Comparison of ENCODE assay signal across 29 cellular contexts in genomic region chr6:50091641-50092040, GRCh38. TPM values are rescaled to one million over a fixed set of nuclear protein-coding genes. Genes with fewer than 3 reads are reported as not detected.
DNase-seq lines count a peak whose midpoint lies in the region; ATAC-seq, FAIRE-seq and TF ChIP-seq lines count a peak whose summit lies in the region.
"Had no signal": no experiment of that assay in that cellular context is flagged by ENCODE, and none has a peak within 500 bp of the region (broad histone marks: within the 10 kb centered on the region; RNA-seq: fewer than 3 reads in every experiment).

No MANE protein-coding gene starts in this region.

- DNase-seq in BJ (ENCODE audit: low read depth) (peak; percentile 2), HS-5 (ENCODE audit: low read depth) (peak; percentile 83), bronchial epithelial cell (ENCODE audit: low read depth) (peak; percentile 96), COLO829 (ENCODE audit: low spot score) (no peak)
- no peak for DNase-seq in CD8-positive, alpha-beta T cell
- no peak for DNase-seq in activated CD4-positive, alpha-beta T cell treated with anti-CD3 and anti-CD28 coated beads, Interleukin-2, amount 10 ng/mL, durations not matched to agents 7 days and 5 days
- DNase-seq: activated B cell treated with CpG ODN at 0.5 μM for 24 hours; activated naive CD4-positive, alpha-beta T cell treated with anti-CD3 and anti-CD28 coated beads, Interleukin-2, amount 50 U/mL, for 16 hours; effector memory CD4-positive, alpha-beta T cell; hypothalamus; left ventricle myocardium inferior; naive thymus-derived CD4-positive, alpha-beta T cell; NCI-H1105 treated with DMSO at 0.1 percent for 48 hours; NCI-H1930; NCI-H526 treated with DMSO at 0.1 percent for 48 hours; nucleus accumbens; Peyer's patch; psoas muscle; stimulated activated naive CD8-positive, alpha-beta T cell treated with anti-CD3 and anti-CD28 coated beads, Interleukin-15, Interleukin-2, amounts not matched to agents 100 U/mL and 50 U/mL, for 24 hours had no signal

- TF ChIP-seq RAD21 in liver (IDR thresholded peaks at IDR 0.05), result no peak

- H3K36me3 Mint-ChIP-seq in CD8-positive, alpha-beta T cell, result no peaks in the 10 kb centered on the region
- H3K36me3 Mint-ChIP-seq in activated CD4-positive, alpha-beta T cell treated with anti-CD3 and anti-CD28 coated beads, Interleukin-2, amount 10 ng/mL, durations not matched to agents 7 days and 5 days (ENCODE audit: low read depth), result no peaks in the 10 kb centered on the region
- H3K36me3 Mint-ChIP-seq: mesothelial cell of epicardium had no signal

- intact Hi-C loops in CD8-positive, alpha-beta T cell (cut with DNase I, micrococcal nuclease), result no loop called here

- CTCF ChIA-PET in BJ (lab: Yijun Ruan, JAX), result no interaction called here
- CTCF ChIA-PET in CD8-positive, alpha-beta T cell (lab: Charles Lee), result no interaction called here
- CTCF ChIA-PET in activated CD4-positive, alpha-beta T cell treated with anti-CD3 and anti-CD28 coated beads, Interleukin-2, amount 10 ng/mL, durations not matched to agents 7 days and 5 days (lab: Charles Lee), result no interaction called here

- no peak overlapping the region for H3K4me3 Mint-ChIP-seq in CD8-positive, alpha-beta T cell
- H3K4me3 Mint-ChIP-seq in activated CD4-positive, alpha-beta T cell treated with anti-CD3 and anti-CD28 coated beads, Interleukin-2, amount 10 ng/mL, durations not matched to agents 7 days and 5 days, result no peak overlapping the region
- H3K4me3 Mint-ChIP-seq: activated B cell treated with CpG ODN at 0.5 μM for 24 hours; mesothelial cell of epicardium; naive thymus-derived CD4-positive, alpha-beta T cell had no signal

- H3K9me3 ChIP-seq in liver (ENCODE audit: control insufficient read depth in 4 of 4, low read length in 3 of 4), result no peaks in the 10 kb centered on the region
- no peaks in the 10 kb centered on the region for H3K9me3 ChIP-seq in CD8-positive, alpha-beta T cell (ENCODE audit: low read length)
- H3K9me3 ChIP-seq: BLaER1 treated with 17β-estradiol and CSF1 and Interleukin-3, amounts not matched to agents 10 nM and 100 nM; left ventricle myocardium inferior; Peyer's patch; psoas muscle; thoracic aorta had no signal

- ATAC-seq in GM18861 (IDR thresholded peaks at IDR 0.05; ENCODE audit: unreplicated experiment), result no peak
- ATAC-seq in CD8-positive, alpha-beta T cell, result no peak
- ATAC-seq: esophagus mucosa; naive thymus-derived CD4-positive, alpha-beta T cell; psoas muscle; stimulated activated naive CD8-positive, alpha-beta T cell treated with anti-CD3 and anti-CD28 coated beads, Interleukin-15, Interleukin-2, amounts not matched to agents 100 U/mL and 50 U/mL, for 24 hours had no signal

- H3K4me1 Mint-ChIP-seq in CD8-positive, alpha-beta T cell (ENCODE audit: low read depth), result no peaks in the 10 kb centered on the region
- H3K4me1 Mint-ChIP-seq in activated CD4-positive, alpha-beta T cell treated with anti-CD3 and anti-CD28 coated beads, Interleukin-2, amount 10 ng/mL, durations not matched to agents 7 days and 5 days, result no peaks in the 10 kb centered on the region
- H3K4me1 Mint-ChIP-seq: activated B cell treated with CpG ODN at 0.5 μM for 24 hours; mesothelial cell of epicardium; naive thymus-derived CD4-positive, alpha-beta T cell had no signal

- POLR2A ChIA-PET in BJ (lab: Charles Lee), result no interaction called here
- POLR2A ChIA-PET in CD8-positive, alpha-beta T cell (lab: Charles Lee), result no interaction called here
- POLR2A ChIA-PET in activated CD4-positive, alpha-beta T cell treated with anti-CD3 and anti-CD28 coated beads, Interleukin-2, amount 10 ng/mL, durations not matched to agents 7 days and 5 days (lab: Charles Lee), result no interaction called here

- FAIRE-seq in bronchial epithelial cell (lab: Jason Lieb, UNC), result no peak
- FAIRE-seq: colon, GM12892, H1 had no signal

- no peaks in the 10 kb centered on the region for H3K27me3 ChIP-seq in BJ (ENCODE audit: control insufficient read depth, insufficient read depth, low read length)
- H3K27me3 ChIP-seq in bronchial epithelial cell (ENCODE audit: control insufficient read depth, insufficient read depth, low read length), result no peaks in the 10 kb centered on the region
- no peaks in the 10 kb centered on the region for H3K27me3 ChIP-seq in liver (ENCODE audit: control insufficient read depth in 4 of 4, insufficient read depth in 4 of 4, low read length in 3 of 4)
- H3K27me3 ChIP-seq in CD8-positive, alpha-beta T cell (ENCODE audit: insufficient read depth, low read length), result no peaks in the 10 kb centered on the region
- H3K27me3 ChIP-seq: BLaER1 treated with 17β-estradiol and CSF1 and Interleukin-3, amounts not matched to agents 10 nM and 100 nM; Peyer's patch had no signal

- H3K27ac Mint-ChIP-seq in CD8-positive, alpha-beta T cell, result no peak overlapping the region
- H3K27ac Mint-ChIP-seq in activated CD4-positive, alpha-beta T cell treated with anti-CD3 and anti-CD28 coated beads, Interleukin-2, amount 10 ng/mL, durations not matched to agents 7 days and 5 days, result no peak overlapping the region
- H3K27ac Mint-ChIP-seq: activated B cell treated with CpG ODN at 0.5 μM for 24 hours; mesothelial cell of epicardium; naive thymus-derived CD4-positive, alpha-beta T cell had no signal

- no peak overlapping the region for H3K9ac ChIP-seq in liver (ENCODE audit: low read depth in 1 of 2, low read length in 2 of 2)
- H3K9ac ChIP-seq: BLaER1 treated with 17β-estradiol and CSF1 and Interleukin-3, amounts not matched to agents 10 nM and 100 nM had no signal

- 14% methylated on average over 1 of the region's 1 CpG for WGBS in liver

- H3K4me3 ChIP-seq in BJ (ENCODE audit: low read depth, low read length) (no peak overlapping the region), bronchial epithelial cell (ENCODE audit: low read depth, low read length) (no peak overlapping the region), liver (ENCODE audit: low read depth in 1 of 3, low read length in 3 of 3) (no peak overlapping the region)
- H3K4me3 ChIP-seq in CD8-positive, alpha-beta T cell (ENCODE audit: low read depth, low read length), result no peak overlapping the region
- H3K4me3 ChIP-seq: BLaER1 treated with 17β-estradiol and CSF1 and Interleukin-3, amounts not matched to agents 10 nM and 100 nM; left ventricle myocardium inferior; Peyer's patch; psoas muscle; thoracic aorta had no signal

- TF ChIP-seq CTCF in BJ (IDR thresholded peaks at IDR 0.05; ENCODE audit: insufficient read depth, low read depth, low read length) (no peak), bronchial epithelial cell (IDR thresholded peaks at IDR 0.05; ENCODE audit: insufficient read depth, low read length, severe bottlenecking) (no peak), liver (IDR thresholded peaks at IDR 0.05; ENCODE audit: low read depth, low read length, missing input control) (no peak)
- TF ChIP-seq CTCF in CD8-positive, alpha-beta T cell (IDR thresholded peaks at IDR 0.05), result no peak

- H3K36me3 ChIP-seq in BJ (ENCODE audit: control insufficient read depth, insufficient read depth, low read length) (no peaks in the 10 kb centered on the region), bronchial epithelial cell (ENCODE audit: control insufficient read depth, insufficient read depth, low read length) (no peaks in the 10 kb centered on the region), liver (ENCODE audit: control insufficient read depth in 4 of 4, insufficient read depth in 3 of 4, low read depth in 1 of 4, low read length in 3 of 4) (no peaks in the 10 kb centered on the region)
- H3K36me3 ChIP-seq in CD8-positive, alpha-beta T cell (ENCODE audit: insufficient read depth, low read length), result no peaks in the 10 kb centered on the region
- H3K36me3 ChIP-seq: BLaER1 treated with 17β-estradiol and CSF1 and Interleukin-3, amounts not matched to agents 10 nM and 100 nM; left ventricle myocardium inferior; Peyer's patch; thoracic aorta had no signal

- H3K27ac ChIP-seq in liver (ENCODE audit: low read depth in 1 of 2, low read length in 2 of 2), result peak overlapping the region in 1 of 2 donors; percentile 24
- H3K27ac ChIP-seq in CD8-positive, alpha-beta T cell (ENCODE audit: low read depth, low read length), result no peak overlapping the region
- H3K27ac ChIP-seq: BLaER1 treated with 17β-estradiol and CSF1 and Interleukin-3, amounts not matched to agents 10 nM and 100 nM; HL-60; left ventricle myocardium inferior; Peyer's patch; psoas muscle; thoracic aorta had no signal

- H3K4me1 ChIP-seq in liver (ENCODE audit: control insufficient read depth in 4 of 4, insufficient read depth in 4 of 4, low read length in 3 of 4), result peaks cover 2 to 16% (median 12%) of the 10 kb centered on the region in 4 donors
- H3K4me1 ChIP-seq in CD8-positive, alpha-beta T cell (ENCODE audit: insufficient read depth, low read length), result no peaks in the 10 kb centered on the region
- H3K4me1 ChIP-seq: left ventricle myocardium inferior, Peyer's patch, psoas muscle had no signal

- H3K9me3 Mint-ChIP-seq in CD8-positive, alpha-beta T cell, result peaks cover 2% of the 10 kb centered on the region
- H3K9me3 Mint-ChIP-seq in activated CD4-positive, alpha-beta T cell treated with anti-CD3 and anti-CD28 coated beads, Interleukin-2, amount 10 ng/mL, durations not matched to agents 7 days and 5 days, result no peaks in the 10 kb centered on the region
- H3K9me3 Mint-ChIP-seq: activated B cell treated with CpG ODN at 0.5 μM for 24 hours, mesothelial cell of epicardium had no signal

- H3K27me3 Mint-ChIP-seq in CD8-positive, alpha-beta T cell (ENCODE audit: low read depth), result no peaks in the 10 kb centered on the region
- no peaks in the 10 kb centered on the region for H3K27me3 Mint-ChIP-seq in activated CD4-positive, alpha-beta T cell treated with anti-CD3 and anti-CD28 coated beads, Interleukin-2, amount 10 ng/mL, durations not matched to agents 7 days and 5 days
- H3K27me3 Mint-ChIP-seq: activated B cell treated with CpG ODN at 0.5 μM for 24 hours; naive thymus-derived CD4-positive, alpha-beta T cell had no signal

TF ChIP-seq in liver, 16 proteins besides CTCF, POLR2A, EP300 and RAD21 (continues in another document):
- TF ChIP-seq ATF3 (IDR thresholded peaks at IDR 0.05), result peak; percentile 84
- TF ChIP-seq SP1 (IDR thresholded peaks at IDR 0.05), result peak; percentile 18
- TF ChIP-seq JUND (IDR thresholded peaks at IDR 0.05), result peak; percentile 93 to 97

RNA-seq across cellular contexts. Expression of gene DEFB112, which starts 41.9 kb away (rescaled TPM):
- polyA plus RNA-seq in BJ (2011; rRNA removed), result not detected in 2 replicates
- polyA minus RNA-seq in BJ (2011; rRNA and poly(A)+ RNA removed), result not detected in 2 replicates
- total RNA-seq in bronchial epithelial cell, result not detected in 2 replicates
- total RNA-seq in liver, result not detected
- not detected for polyA plus RNA-seq in liver
- not detected for total RNA-seq in CD8-positive, alpha-beta T cell
- not detected for total RNA-seq in activated CD4-positive, alpha-beta T cell treated with anti-CD3 and anti-CD28 coated beads, Interleukin-2, amount 10 ng/mL, durations not matched to agents 7 days and 5 days
- total RNA-seq: activated B cell treated with CpG ODN at 0.5 μM for 24 hours; esophagus mucosa; H1; left ventricle myocardium inferior; mesothelial cell of epicardium; naive thymus-derived CD4-positive, alpha-beta T cell; Peyer's patch; psoas muscle; thoracic aorta had no signal
- polyA plus RNA-seq: H1; naive thymus-derived CD4-positive, alpha-beta T cell; psoas muscle had no signal

Comparison
In these comparisons a context has a peak if more than half of its experiments do, and no peak if none do; other contexts are left out.
1. DNase-seq: peak in BJ (single experiment), HS-5 (single experiment) and bronchial epithelial cell (single experiment); none in CD8-positive, alpha-beta T cell (0 of 7), COLO829 (single experiment) and activated CD4-positive, alpha-beta T cell treated with anti-CD3 and anti-CD28 coated beads, Interleukin-2, amount 10 ng/mL, durations not matched to agents 7 days and 5 days (single experiment).